ENCODE assay signal across 1 cellular context in the genomic region with DNA sequence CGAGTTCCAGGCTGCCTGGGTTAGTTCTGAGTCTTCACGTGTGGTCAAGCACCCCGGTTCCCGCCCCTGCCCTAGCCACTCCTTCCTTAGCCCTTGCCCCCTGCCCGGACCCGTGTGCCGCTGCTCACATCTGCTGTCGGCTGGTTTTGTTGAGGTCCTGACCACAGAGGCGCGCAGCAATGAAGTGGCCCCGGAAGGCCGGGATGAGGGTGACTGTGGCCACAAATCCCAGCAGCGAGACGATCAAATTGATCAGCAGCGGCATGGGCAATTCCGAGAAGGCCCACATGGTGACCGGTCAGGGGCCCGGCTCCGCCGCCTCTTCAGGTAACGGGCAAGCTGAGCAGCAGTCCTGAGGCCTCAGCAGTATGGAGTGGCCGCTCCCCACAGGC.
A peak's percentile ranks its signal among the peaks of the same experiment; 100 is the strongest.
TF ChIP-seq lines count a peak whose summit lies in the region.

No MANE protein-coding gene starts in this region.

TF ChIP-seq in K562, 482 proteins besides CTCF, POLR2A, EP300 and RAD21 (continues in another document):
- TF ChIP-seq ILK (tag; IDR thresholded peaks at IDR 0.05; ENCODE audit: borderline replicate concordance, low read depth): no peak
- peak; percentile 50; the same call in 1 of the 2 replicates for TF ChIP-seq MXI1 (IDR thresholded peaks at IDR 0.05; ENCODE audit: low read depth, low read length)
- no peak for TF ChIP-seq ETV6 (IDR thresholded peaks at IDR 0.05; ENCODE audit: borderline replicate concordance in 1 of 2, low read depth in 2 of 2, low read length in 1 of 2)
- 0 out of 2 replicates have a peak, but pooled peaks have one; percentile 22 for TF ChIP-seq ETV6 (CRISPR knock-in tag; IDR thresholded peaks at IDR 0.05; ENCODE audit: borderline replicate concordance)
- TF ChIP-seq, protein P1, sequence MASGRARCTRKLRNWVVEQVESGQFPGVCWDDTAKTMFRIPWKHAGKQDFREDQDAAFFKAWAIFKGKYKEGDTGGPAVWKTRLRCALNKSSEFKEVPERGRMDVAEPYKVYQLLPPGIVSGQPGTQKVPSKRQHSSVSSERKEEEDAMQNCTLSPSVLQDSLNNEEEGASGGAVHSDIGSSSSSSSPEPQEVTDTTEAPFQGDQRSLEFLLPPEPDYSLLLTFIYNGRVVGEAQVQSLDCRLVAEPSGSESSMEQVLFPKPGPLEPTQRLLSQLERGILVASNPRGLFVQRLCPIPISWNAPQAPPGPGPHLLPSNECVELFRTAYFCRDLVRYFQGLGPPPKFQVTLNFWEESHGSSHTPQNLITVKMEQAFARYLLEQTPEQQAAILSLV (tag; IDR thresholded peaks at IDR 0.05): no peak
- TF ChIP-seq IFI16 (CRISPR knock-in tag; IDR thresholded peaks at IDR 0.05): no peak
- TF ChIP-seq ERF (CRISPR knock-in tag; IDR thresholded peaks at IDR 0.05): no peak
- TF ChIP-seq SP1 (CRISPR knock-in tag; IDR thresholded peaks at IDR 0.05): peak; percentile 16; the same call in 1 of the 2 replicates
- TF ChIP-seq, protein P2, sequence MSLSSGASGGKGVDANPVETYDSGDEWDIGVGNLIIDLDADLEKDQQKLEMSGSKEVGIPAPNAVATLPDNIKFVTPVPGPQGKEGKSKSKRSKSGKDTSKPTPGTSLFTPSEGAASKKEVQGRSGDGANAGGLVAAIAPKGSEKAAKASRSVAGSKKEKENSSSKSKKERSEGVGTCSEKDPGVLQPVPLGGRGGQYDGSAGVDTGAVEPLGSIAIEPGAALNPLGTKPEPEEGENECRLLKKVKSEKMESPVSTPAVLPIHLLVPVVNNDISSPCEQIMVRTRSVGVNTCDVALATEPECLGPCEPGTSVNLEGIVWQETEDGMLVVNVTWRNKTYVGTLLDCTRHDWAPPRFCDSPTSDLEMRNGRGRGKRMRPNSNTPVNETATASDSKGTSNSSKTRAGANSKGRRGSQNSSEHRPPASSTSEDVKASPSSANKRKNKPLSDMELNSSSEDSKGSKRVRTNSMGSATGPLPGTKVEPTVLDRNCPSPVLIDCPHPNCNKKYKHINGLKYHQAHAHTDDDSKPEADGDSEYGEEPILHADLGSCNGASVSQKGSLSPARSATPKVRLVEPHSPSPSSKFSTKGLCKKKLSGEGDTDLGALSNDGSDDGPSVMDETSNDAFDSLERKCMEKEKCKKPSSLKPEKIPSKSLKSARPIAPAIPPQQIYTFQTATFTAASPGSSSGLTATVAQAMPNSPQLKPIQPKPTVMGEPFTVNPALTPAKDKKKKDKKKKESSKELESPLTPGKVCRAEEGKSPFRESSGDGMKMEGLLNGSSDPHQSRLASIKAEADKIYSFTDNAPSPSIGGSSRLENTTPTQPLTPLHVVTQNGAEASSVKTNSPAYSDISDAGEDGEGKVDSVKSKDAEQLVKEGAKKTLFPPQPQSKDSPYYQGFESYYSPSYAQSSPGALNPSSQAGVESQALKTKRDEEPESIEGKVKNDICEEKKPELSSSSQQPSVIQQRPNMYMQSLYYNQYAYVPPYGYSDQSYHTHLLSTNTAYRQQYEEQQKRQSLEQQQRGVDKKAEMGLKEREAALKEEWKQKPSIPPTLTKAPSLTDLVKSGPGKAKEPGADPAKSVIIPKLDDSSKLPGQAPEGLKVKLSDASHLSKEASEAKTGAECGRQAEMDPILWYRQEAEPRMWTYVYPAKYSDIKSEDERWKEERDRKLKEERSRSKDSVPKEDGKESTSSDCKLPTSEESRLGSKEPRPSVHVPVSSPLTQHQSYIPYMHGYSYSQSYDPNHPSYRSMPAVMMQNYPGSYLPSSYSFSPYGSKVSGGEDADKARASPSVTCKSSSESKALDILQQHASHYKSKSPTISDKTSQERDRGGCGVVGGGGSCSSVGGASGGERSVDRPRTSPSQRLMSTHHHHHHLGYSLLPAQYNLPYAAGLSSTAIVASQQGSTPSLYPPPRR (CRISPR knock-in tag; IDR thresholded peaks at IDR 0.05; ENCODE audit: borderline replicate concordance): 0 out of 2 replicates have a peak, but pooled peaks have one; percentile 68
- no peak for TF ChIP-seq TARDBP (IDR thresholded peaks at IDR 0.05)
- TF ChIP-seq, protein P3, sequence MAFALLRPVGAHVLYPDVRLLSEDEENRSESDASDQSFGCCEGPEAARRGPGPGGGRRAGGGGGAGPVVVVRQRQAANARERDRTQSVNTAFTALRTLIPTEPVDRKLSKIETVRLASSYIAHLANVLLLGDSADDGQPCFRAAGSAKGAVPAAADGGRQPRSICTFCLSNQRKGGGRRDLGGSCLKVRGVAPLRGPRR (CRISPR knock-in tag; IDR thresholded peaks at IDR 0.05): no peak
- no peak for TF ChIP-seq ZNF699 (CRISPR knock-in tag; IDR thresholded peaks at IDR 0.05; ENCODE audit: insufficient replicate concordance)
- TF ChIP-seq ZNF766 (CRISPR knock-in tag; conservative IDR thresholded peaks at IDR 0.05): 0 out of 2 replicates have a peak, but pooled peaks have one; percentile 0
- TF ChIP-seq ZNF24 (IDR thresholded peaks at IDR 0.05): no peak
- no peak for TF ChIP-seq TEAD4 (IDR thresholded peaks at IDR 0.05; ENCODE audit: low read length)
- TF ChIP-seq TEAD4 (CRISPR knock-in tag; IDR thresholded peaks at IDR 0.05; ENCODE audit: borderline replicate concordance): peak; percentile 67; the same call in 1 of the 2 replicates
- TF ChIP-seq SIN3A (IDR thresholded peaks at IDR 0.05; ENCODE audit: borderline replicate concordance in 2 of 2, control insufficient read depth in 1 of 2, low read depth in 2 of 2, low read length in 2 of 2): peak in 1 of 2 experiments; percentile 44; a peak in 1 of 4 replicates
- TF ChIP-seq, protein P4, sequence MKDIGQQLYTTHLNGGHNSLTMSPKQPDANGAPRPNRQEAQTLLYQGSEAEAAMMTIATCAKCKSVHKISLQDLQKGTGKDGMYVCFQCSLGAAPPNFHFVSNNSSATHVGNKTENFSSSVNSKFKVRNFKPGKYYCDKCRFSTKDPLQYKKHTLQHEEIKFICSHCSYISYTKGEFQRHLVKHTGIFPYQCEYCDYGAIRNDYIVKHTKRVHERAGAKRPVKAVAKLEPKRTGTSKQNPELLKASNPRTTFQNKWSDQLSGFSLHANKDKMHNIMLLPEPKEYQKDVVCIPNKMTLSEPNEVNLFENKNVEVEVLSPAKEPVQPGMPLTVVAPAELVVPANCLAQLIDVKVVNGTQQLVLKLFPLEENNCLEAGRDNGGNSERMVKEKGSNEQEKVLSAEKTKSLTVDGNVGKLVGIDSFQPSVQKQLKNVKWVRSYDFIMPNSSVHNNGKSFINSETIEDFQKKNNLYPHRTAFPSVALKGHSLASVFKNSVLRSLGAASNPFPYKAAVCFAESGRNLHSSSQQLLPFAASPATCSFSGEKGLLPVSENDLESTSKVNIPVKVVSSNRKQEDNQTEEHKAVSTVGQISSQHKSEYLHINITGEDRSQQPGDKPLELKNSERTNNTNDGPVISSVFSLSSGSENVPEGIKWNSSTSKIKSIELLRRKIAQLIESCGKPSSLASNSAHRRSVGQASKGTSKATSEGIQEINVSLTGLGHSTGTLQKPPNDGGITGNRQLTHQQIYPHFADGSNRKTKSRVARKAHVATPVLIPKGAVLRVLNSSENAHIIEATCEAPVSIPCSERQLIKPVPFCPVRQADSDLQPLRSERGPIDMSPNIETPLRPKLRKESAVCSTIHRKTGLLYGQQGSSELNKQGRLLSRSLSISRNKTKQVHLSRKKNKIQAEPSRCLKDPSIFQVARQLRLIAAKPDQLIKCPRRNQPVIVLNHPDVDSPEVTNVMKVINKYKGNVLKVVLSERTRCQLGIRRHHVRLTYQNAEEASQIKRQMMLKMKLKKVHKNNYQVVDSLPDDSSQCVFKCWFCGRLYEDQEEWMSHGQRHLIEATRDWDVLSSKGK (CRISPR knock-in tag; IDR thresholded peaks at IDR 0.05): no peak
- TF ChIP-seq ESRRB (CRISPR knock-in tag; IDR thresholded peaks at IDR 0.05; ENCODE audit: borderline replicate concordance): no peak
- 0 out of 4 replicates have a peak, but pooled peaks of 1 of the 2 experiments have one; percentile 27 for TF ChIP-seq KDM1A (IDR thresholded peaks at IDR 0.05)
- 0 out of 2 replicates have a peak, but pooled peaks have one; percentile 7 for TF ChIP-seq KDM2B (CRISPR knock-in tag; IDR thresholded peaks at IDR 0.05)
- TF ChIP-seq ELF4 (CRISPR knock-in tag; IDR thresholded peaks at IDR 0.05): no peak
- no peak for TF ChIP-seq ZNF354B (CRISPR knock-in tag; IDR thresholded peaks at IDR 0.05)
- no peak for TF ChIP-seq SMAD3 (CRISPR knock-in tag; conservative IDR thresholded peaks at IDR 0.05)
- TF ChIP-seq, protein P5, sequence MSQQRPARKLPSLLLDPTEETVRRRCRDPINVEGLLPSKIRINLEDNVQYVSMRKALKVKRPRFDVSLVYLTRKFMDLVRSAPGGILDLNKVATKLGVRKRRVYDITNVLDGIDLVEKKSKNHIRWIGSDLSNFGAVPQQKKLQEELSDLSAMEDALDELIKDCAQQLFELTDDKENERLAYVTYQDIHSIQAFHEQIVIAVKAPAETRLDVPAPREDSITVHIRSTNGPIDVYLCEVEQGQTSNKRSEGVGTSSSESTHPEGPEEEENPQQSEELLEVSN (IDR thresholded peaks at IDR 0.05; ENCODE audit: borderline replicate concordance in 1 of 2, extremely low read depth in 1 of 2, insufficient read depth in 1 of 2, insufficient read length in 1 of 2, low read depth in 1 of 2, low read length in 1 of 2, poor library complexity in 1 of 2, severe bottlenecking in 1 of 2): peak in 1 of 2 experiments; percentile 33
- TF ChIP-seq IRF2 (CRISPR knock-in tag; IDR thresholded peaks at IDR 0.05): no peak
- no peak for TF ChIP-seq KHSRP (IDR thresholded peaks at IDR 0.05)
- peak; percentile 82 for TF ChIP-seq POLR2G (IDR thresholded peaks at IDR 0.05; ENCODE audit: low read depth, low read length)
- TF ChIP-seq CREM (IDR thresholded peaks at IDR 0.05; ENCODE audit: low read depth): peak; percentile 30; the same call in 1 of the 2 replicates
- no peak for TF ChIP-seq TFAM (CRISPR knock-in tag; conservative IDR thresholded peaks at IDR 0.05)
- TF ChIP-seq, protein P6, sequence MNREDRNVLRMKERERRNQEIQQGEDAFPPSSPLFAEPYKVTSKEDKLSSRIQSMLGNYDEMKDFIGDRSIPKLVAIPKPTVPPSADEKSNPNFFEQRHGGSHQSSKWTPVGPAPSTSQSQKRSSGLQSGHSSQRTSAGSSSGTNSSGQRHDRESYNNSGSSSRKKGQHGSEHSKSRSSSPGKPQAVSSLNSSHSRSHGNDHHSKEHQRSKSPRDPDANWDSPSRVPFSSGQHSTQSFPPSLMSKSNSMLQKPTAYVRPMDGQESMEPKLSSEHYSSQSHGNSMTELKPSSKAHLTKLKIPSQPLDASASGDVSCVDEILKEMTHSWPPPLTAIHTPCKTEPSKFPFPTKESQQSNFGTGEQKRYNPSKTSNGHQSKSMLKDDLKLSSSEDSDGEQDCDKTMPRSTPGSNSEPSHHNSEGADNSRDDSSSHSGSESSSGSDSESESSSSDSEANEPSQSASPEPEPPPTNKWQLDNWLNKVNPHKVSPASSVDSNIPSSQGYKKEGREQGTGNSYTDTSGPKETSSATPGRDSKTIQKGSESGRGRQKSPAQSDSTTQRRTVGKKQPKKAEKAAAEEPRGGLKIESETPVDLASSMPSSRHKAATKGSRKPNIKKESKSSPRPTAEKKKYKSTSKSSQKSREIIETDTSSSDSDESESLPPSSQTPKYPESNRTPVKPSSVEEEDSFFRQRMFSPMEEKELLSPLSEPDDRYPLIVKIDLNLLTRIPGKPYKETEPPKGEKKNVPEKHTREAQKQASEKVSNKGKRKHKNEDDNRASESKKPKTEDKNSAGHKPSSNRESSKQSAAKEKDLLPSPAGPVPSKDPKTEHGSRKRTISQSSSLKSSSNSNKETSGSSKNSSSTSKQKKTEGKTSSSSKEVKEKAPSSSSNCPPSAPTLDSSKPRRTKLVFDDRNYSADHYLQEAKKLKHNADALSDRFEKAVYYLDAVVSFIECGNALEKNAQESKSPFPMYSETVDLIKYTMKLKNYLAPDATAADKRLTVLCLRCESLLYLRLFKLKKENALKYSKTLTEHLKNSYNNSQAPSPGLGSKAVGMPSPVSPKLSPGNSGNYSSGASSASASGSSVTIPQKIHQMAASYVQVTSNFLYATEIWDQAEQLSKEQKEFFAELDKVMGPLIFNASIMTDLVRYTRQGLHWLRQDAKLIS (CRISPR knock-in tag; IDR thresholded peaks at IDR 0.05): 0 out of 2 replicates have a peak, but pooled peaks have one; percentile 13
- no peak for TF ChIP-seq ZNF780A (CRISPR knock-in tag; IDR thresholded peaks at IDR 0.05)
- no peak for TF ChIP-seq ZKSCAN3 (CRISPR knock-in tag; IDR thresholded peaks at IDR 0.05)
- no peak for TF ChIP-seq ESRRA (IDR thresholded peaks at IDR 0.05; ENCODE audit: borderline replicate concordance, low read depth)
- TF ChIP-seq ZNF23 (CRISPR knock-in tag; IDR thresholded peaks at IDR 0.05): no peak
- 0 out of 4 replicates have a peak, but pooled peaks of 1 of the 2 experiments have one; percentile 1 for TF ChIP-seq RCOR1 (IDR thresholded peaks at IDR 0.05; ENCODE audit: borderline replicate concordance in 1 of 2, low read depth in 2 of 2, low read length in 2 of 2)
- no peak for TF ChIP-seq ZNF224 (CRISPR knock-in tag; IDR thresholded peaks at IDR 0.05)
- peak; percentile 85 for TF ChIP-seq RBFOX2 (IDR thresholded peaks at IDR 0.05; ENCODE audit: low read depth, low read length)
- peak; percentile 60; the same call in 1 of the 2 replicates for TF ChIP-seq PHF8 (IDR thresholded peaks at IDR 0.05; ENCODE audit: borderline replicate concordance, low read length)
- no peak for TF ChIP-seq ZNF584 (CRISPR knock-in tag; IDR thresholded peaks at IDR 0.05; ENCODE audit: low read depth)
- TF ChIP-seq SIRT6 (IDR thresholded peaks at IDR 0.05; ENCODE audit: low read depth, low read length): no peak
- TF ChIP-seq, protein P7, sequence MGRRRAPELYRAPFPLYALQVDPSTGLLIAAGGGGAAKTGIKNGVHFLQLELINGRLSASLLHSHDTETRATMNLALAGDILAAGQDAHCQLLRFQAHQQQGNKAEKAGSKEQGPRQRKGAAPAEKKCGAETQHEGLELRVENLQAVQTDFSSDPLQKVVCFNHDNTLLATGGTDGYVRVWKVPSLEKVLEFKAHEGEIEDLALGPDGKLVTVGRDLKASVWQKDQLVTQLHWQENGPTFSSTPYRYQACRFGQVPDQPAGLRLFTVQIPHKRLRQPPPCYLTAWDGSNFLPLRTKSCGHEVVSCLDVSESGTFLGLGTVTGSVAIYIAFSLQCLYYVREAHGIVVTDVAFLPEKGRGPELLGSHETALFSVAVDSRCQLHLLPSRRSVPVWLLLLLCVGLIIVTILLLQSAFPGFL (CRISPR knock-in tag; IDR thresholded peaks at IDR 0.05): peak; percentile 91; the same call in 1 of the 2 replicates
- peak; percentile 26 for TF ChIP-seq FIP1L1 (IDR thresholded peaks at IDR 0.05; ENCODE audit: low read depth, low read length, poor library complexity, severe bottlenecking)
- TF ChIP-seq ZBTB7A (IDR thresholded peaks at IDR 0.05; ENCODE audit: borderline replicate concordance, control insufficient read depth, low read depth, low read length): 0 out of 2 replicates have a peak, but pooled peaks have one; percentile 29
- no peak for TF ChIP-seq ZNF589 (CRISPR knock-in tag; IDR thresholded peaks at IDR 0.05; ENCODE audit: low read depth)
